1 cellular context compared by ENCODE assay signal in genomic region chr16:29972992-29973383, GRCh38.
TF ChIP-seq lines count a peak whose summit lies in the region.

No MANE protein-coding gene starts in this region.

TF ChIP-seq in K562, 482 proteins besides CTCF, POLR2A, EP300 and RAD21 (continued from another document):
- TF ChIP-seq ID3 (CRISPR knock-in tag; IDR thresholded peaks at IDR 0.05), result no peak
- peak; percentile 83; the same call in 1 of the 2 replicates for TF ChIP-seq ID3 (tag; IDR thresholded peaks at IDR 0.05)
- 0 out of 2 replicates have a peak, but pooled peaks have one; percentile 12 for TF ChIP-seq ARID1B (IDR thresholded peaks at IDR 0.05)
- TF ChIP-seq SMAD4 (CRISPR knock-in tag; conservative IDR thresholded peaks at IDR 0.05), result 0 out of 2 replicates have a peak, but pooled peaks have one; percentile 72
- TF ChIP-seq HDAC2 (IDR thresholded peaks at IDR 0.05), result peak; percentile 20; the same call in 1 of the 2 replicates
- 0 out of 2 replicates have a peak, but pooled peaks have one; percentile 64 for TF ChIP-seq ZNF583 (CRISPR knock-in tag; IDR thresholded peaks at IDR 0.05)
- TF ChIP-seq POLR3A (IDR thresholded peaks at IDR 0.05; ENCODE audit: borderline replicate concordance, extremely low read depth, insufficient read depth, insufficient read length), result no peak
- TF ChIP-seq EWSR1 (IDR thresholded peaks at IDR 0.05; ENCODE audit: borderline replicate concordance, low read depth, partially characterized antibody), result no peak
- TF ChIP-seq NR2C1 (IDR thresholded peaks at IDR 0.05), result no peak
- TF ChIP-seq NR2C1 (tag; IDR thresholded peaks at IDR 0.05), result peak; percentile 62
- TF ChIP-seq SREBF2 (CRISPR knock-in tag; IDR thresholded peaks at IDR 0.05), result no peak
